41 cellular contexts compared by ENCODE assay signal in the genomic region with DNA sequence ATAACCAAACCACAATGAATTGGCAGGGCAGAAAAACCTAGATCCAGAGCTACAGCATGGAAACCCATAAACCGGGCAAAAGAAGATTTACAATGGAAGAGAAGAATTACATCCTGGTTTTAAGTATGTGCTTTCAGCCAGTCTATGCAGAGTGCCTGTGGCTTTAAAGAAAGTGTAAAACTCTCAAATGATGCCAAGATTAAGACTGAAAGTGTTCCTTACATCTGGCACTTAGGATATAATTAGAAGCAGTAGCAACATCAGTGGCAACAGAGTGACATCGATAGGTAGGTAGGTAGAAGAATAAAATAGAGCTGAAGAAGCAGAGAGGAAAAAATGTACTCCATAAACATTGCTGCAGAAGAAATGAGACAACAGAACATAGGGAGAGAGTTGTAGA.
"Had no signal": no experiment of that assay in that cellular context is flagged by ENCODE, and none has a peak within 500 bp of the region (broad histone marks: within the 10 kb centered on the region; RNA-seq: fewer than 3 reads in every experiment).

No MANE protein-coding gene starts in this region.

- FAIRE-seq: K562 had no signal

- H3K36me3 ChIP-seq: breast epithelium, Peyer's patch, SJCRH30, WERI-Rb-1 had no signal

- H3K4me3 ChIP-seq: body of pancreas, breast epithelium, K562, Peyer's patch, SJCRH30, SK-N-MC had no signal

- H3K9me3 ChIP-seq: body of pancreas, breast epithelium, Peyer's patch, SJCRH30 had no signal

- ATAC-seq: activated CD8-positive, alpha-beta memory T cell treated with anti-CD3 and anti-CD28 coated beads, Interleukin-2, amount 10 ng/mL, durations not matched to agents 7 days and 5 days; activated T-helper 17 cell treated with anti-CD3 and anti-CD28 coated beads, Interleukin-2, amount 50 U/mL, for 72 hours; body of pancreas; K562; PC-3 had no signal

- H3K4me1 ChIP-seq: body of pancreas, breast epithelium, Peyer's patch, SJCRH30 had no signal

- DNase-seq: activated CD4-positive, alpha-beta memory T cell treated with anti-CD3 and anti-CD28 coated beads, Interleukin-2, amount 10 ng/mL, durations not matched to agents 7 days and 5 days; activated CD4-positive, alpha-beta T cell treated with anti-CD3 and anti-CD28 coated beads for 1 hour; activated CD4-positive, alpha-beta T cell treated with anti-CD3 and anti-CD28 coated beads for 48 hours; activated CD4-positive, CD25-positive, alpha-beta regulatory T cell; activated CD8-positive, alpha-beta memory T cell treated with anti-CD3 and anti-CD28 coated beads for 24 hours; activated CD8-positive, alpha-beta memory T cell treated with anti-CD3 and anti-CD28 coated beads, Interleukin-2, amount 10 ng/mL, durations not matched to agents 7 days and 5 days; activated CD8-positive, alpha-beta memory T cell treated with anti-CD3 and anti-CD28 coated beads, Interleukin-2, amount 50 U/mL, for 48 hours; activated effector memory CD4-positive, alpha-beta T cell treated with anti-CD3 and anti-CD28 coated beads, Interleukin-2, amount 50 U/mL, for 16 hours; activated naive CD4-positive, alpha-beta T cell; activated naive CD4-positive, alpha-beta T cell treated with anti-CD3 and anti-CD28 coated beads, Interleukin-2, amount 50 U/mL, for 16 hours; activated naive CD8-positive, alpha-beta T cell treated with anti-CD3 and anti-CD28 coated beads for 36 hours; activated T-cell treated with anti-CD3 and anti-CD28 coated beads, Interleukin-2, amount 50 U/mL, for 48 hours; amniotic stem cell; aorta; body of pancreas; cerebellar nuclear complex; IMR-90; NCI-H1048; NCI-H1105 treated with DMSO at 0.1 percent for 48 hours; NCI-H1436; NCI-H1694; NCI-H1930; NCI-H2081 treated with DMSO at 0.1 percent for 48 hours; NCI-H2171; NCI-H2227 treated with DMSO at 0.1 percent for 48 hours; NCI-H446; NCI-H510A treated with DMSO at 0.1 percent for 48 hours; NCI-H526 treated with DMSO at 0.1 percent for 48 hours; NCI-H82; NK-92 treated with Interleukin-12 subunit alpha and Interleukin-12 subunit beta, amount 100 ng/mL, for 24 hours; PC-3; Peyer's patch; SHP77; SJCRH30; T1000; WERI-Rb-1 had no signal

- H3K27me3 ChIP-seq: body of pancreas, breast epithelium, Peyer's patch, SJCRH30 had no signal

- H3K27ac ChIP-seq: body of pancreas, breast epithelium, Peyer's patch, RWPE1, SJCRH30, SK-N-MC, WERI-Rb-1 had no signal
